ENCODE assay signal across 1 cellular context in the genomic region with DNA sequence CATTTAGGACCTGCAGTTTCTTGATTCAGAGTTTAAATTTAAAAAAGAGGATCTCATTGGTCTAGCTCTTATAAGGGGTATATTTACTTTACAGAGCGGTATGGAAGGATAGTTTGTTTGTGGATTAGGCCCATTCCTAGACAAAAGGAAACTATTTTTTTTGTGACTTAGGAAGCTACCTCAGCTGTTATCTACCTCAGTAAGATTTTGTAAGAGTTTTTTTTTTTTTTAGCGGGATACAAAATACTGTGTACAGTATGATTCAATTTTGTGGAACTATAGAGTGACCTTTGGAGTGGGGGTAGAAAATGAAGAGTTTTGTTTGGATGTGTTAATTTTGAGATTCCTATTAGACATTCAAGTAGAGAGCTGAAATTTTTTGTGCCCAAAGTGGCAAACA.
TF ChIP-seq lines count a peak whose summit lies in the region.

No MANE protein-coding gene starts in this region.

TF ChIP-seq in GM23338, 12 proteins besides CTCF, POLR2A, EP300 and RAD21:
- TF ChIP-seq EZH2 (IDR thresholded peaks at IDR 0.05; ENCODE audit: low read depth, unreplicated experiment) (no peak), JUNB (IDR thresholded peaks at IDR 0.05; ENCODE audit: unreplicated experiment) (no peak), NANOG (IDR thresholded peaks at IDR 0.05; ENCODE audit: borderline replicate concordance) (no peak)
TF ChIP-seq in GM23338: peak in this region for 0.
